In the genomic region with DNA sequence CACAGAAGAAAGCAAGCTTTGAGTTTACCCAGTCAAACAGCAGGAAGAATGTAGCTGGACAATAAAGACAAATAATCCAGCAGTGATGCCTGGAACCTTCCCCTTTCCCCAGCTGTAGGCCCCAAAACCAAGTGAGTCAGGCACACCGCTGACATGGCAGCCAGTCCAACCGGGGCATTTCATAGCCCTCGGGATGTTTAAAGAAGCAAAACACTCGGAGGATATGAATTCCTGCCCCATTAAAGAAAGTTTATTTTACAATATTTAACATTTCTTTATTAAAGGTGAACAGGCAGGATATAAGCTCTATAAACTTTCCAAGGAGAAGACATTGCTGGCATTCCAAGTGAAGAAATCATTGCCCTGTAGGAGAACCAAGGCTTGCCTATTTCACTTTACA, we compare ENCODE assay signal across 18 cellular contexts.
DNase-seq lines count a peak whose midpoint lies in the region; ATAC-seq, FAIRE-seq and TF ChIP-seq lines count a peak whose summit lies in the region.
"Had no signal": no experiment of that assay in that cellular context is flagged by ENCODE, and none has a peak within 500 bp of the region (broad histone marks: within the 10 kb centered on the region; RNA-seq: fewer than 3 reads in every experiment).

No MANE protein-coding gene starts in this region.

- no peak overlapping the region for H2BK12ac ChIP-seq in trophoblast cell (ENCODE audit: low read length)

- no peaks in the 10 kb centered on the region for H3K27me3 ChIP-seq in trophoblast cell (ENCODE audit: insufficient read depth, low read length)
- no peaks in the 10 kb centered on the region for H3K27me3 ChIP-seq in ascending aorta
- H3K27me3 ChIP-seq: heart right ventricle, right atrium auricular region, transverse colon had no signal

- H3K9me3 ChIP-seq in trophoblast cell (ENCODE audit: insufficient read depth, low read depth, low read length) = no peaks in the 10 kb centered on the region
- H3K9me3 ChIP-seq in ascending aorta = no peaks in the 10 kb centered on the region
- H3K9me3 ChIP-seq: heart right ventricle, right atrium auricular region, transverse colon had no signal

- FAIRE-seq in RCC 7860 (lab: Jason Lieb, UNC) = no peak
- FAIRE-seq: D721Med, GM12891 had no signal

- H3K36me3 ChIP-seq in trophoblast cell (ENCODE audit: control insufficient read depth in 1 of 2, insufficient read depth in 2 of 2, low read length in 2 of 2) (no peaks in the 10 kb centered on the region), ascending aorta (no peaks in the 10 kb centered on the region)
- H3K36me3 ChIP-seq: heart right ventricle, right atrium auricular region, transverse colon had no signal

- H3K14ac ChIP-seq in trophoblast cell (ENCODE audit: low read length) = peak overlapping the region; percentile 63

- TF ChIP-seq CTCF in epithelial cell of proximal tubule (conservative IDR thresholded peaks at IDR 0.05; ENCODE audit: low read depth, low read length) (no peak), ascending aorta (IDR thresholded peaks at IDR 0.05) (no peak), coronary artery (IDR thresholded peaks at IDR 0.05) (no peak)

- intact Hi-C loops in ascending aorta (cut with DNase I) = no loop called here

- no peak overlapping the region for H4K12ac ChIP-seq in trophoblast cell (ENCODE audit: low read depth, low read length)

- H2AK5ac ChIP-seq in trophoblast cell (ENCODE audit: low read length) = no peak overlapping the region

- no peak for ATAC-seq in left lobe of liver
- ATAC-seq: activated T-cell treated with anti-CD3 and anti-CD28 coated beads, Interleukin-2, amount 50 U/mL, for 72 hours; heart right ventricle; stimulated activated naive B cell treated with anti-CD40 and anti-IgM and Interleukin-4, amounts not matched to agents 10 μg/mL and 1 μg/mL and 100 μg/mL, for 72 hours had no signal

- peaks cover 24% of the 10 kb centered on the region for H3K79me1 ChIP-seq in trophoblast cell (ENCODE audit: low read length)

- WGBS in trophoblast cell (ENCODE audit: extremely low coverage, insufficient coverage, insufficient read length) = no CpG with 5 or more reads among the region's 4 CpGs

- peak overlapping the region; percentile 89 for H3K18ac ChIP-seq in trophoblast cell (ENCODE audit: low read length)

- H3K79me2 ChIP-seq in trophoblast cell (ENCODE audit: control insufficient read depth, insufficient read depth, low read length, poor library complexity) = peaks cover 5% of the 10 kb centered on the region

- no peak overlapping the region for H2AFZ ChIP-seq in trophoblast cell (ENCODE audit: insufficient read depth, low read length, poor library complexity)

- no peak overlapping the region for H3K4me2 ChIP-seq in trophoblast cell (ENCODE audit: low read length)

- H3K4me3 ChIP-seq in epithelial cell of proximal tubule (ENCODE audit: low read depth, low read length) (no peak overlapping the region), trophoblast cell (ENCODE audit: low read depth, low read length) (no peak overlapping the region), ascending aorta (no peak overlapping the region), coronary artery (no peak overlapping the region)
- H3K4me3 ChIP-seq: heart right ventricle, right atrium auricular region, transverse colon had no signal

- no peak overlapping the region for H3K23ac ChIP-seq in trophoblast cell (ENCODE audit: low read length)

- H3K4ac ChIP-seq in trophoblast cell (ENCODE audit: low read depth, low read length) = no peak overlapping the region

- no peak overlapping the region for H3K9ac ChIP-seq in trophoblast cell (ENCODE audit: low read length)

- H3K4me1 ChIP-seq in trophoblast cell (ENCODE audit: control insufficient read depth in 1 of 2, insufficient read depth in 2 of 2, low read length in 2 of 2) (peaks cover 15 to 28% of the 10 kb centered on the region in 2 experiments), ascending aorta (peaks cover 8 to 20% of the 10 kb centered on the region in 2 donors)
- H3K4me1 ChIP-seq: transverse colon had no signal

- DNase-seq in Daoy (ENCODE audit: low read depth) = peak; percentile 31
- peak; percentile 62 for DNase-seq in RCC 7860 (ENCODE audit: low spot score)
- peak; percentile 30 for DNase-seq in epithelial cell of proximal tubule (ENCODE audit: low read depth)
- DNase-seq in trophoblast cell = no peak
- no peak for DNase-seq in ascending aorta (ENCODE audit: low spot score in 2 of 2)
- DNase-seq in coronary artery (ENCODE audit: low spot score) = no peak
- no peak for DNase-seq in left lobe of liver (ENCODE audit: low spot score)
- DNase-seq: activated T-cell treated with anti-CD3 and anti-CD28 coated beads, Interleukin-2, amount 50 U/mL, for 72 hours; heart right ventricle; NCI-H1105 treated with DMSO at 0.1 percent for 48 hours; NCI-H510A treated with DMSO at 0.1 percent for 48 hours; SHP77 treated with DMSO at 0.1 percent for 48 hours; stimulated activated CD4-positive, alpha-beta T cell treated with anti-CD3 and anti-CD28 coated beads, Interleukin-15, amount 100 ng/mL, for 24 hours; stimulated activated naive B cell treated with anti-CD40 and anti-IgM and Interleukin-4, amounts not matched to agents 10 μg/mL and 1 μg/mL and 100 μg/mL, for 72 hours; transverse colon had no signal

- H4K91ac ChIP-seq in trophoblast cell (ENCODE audit: low read depth, low read length) = peak overlapping the region; percentile 99

- H4K8ac ChIP-seq in trophoblast cell (ENCODE audit: low read depth, low read length) = peak overlapping the region; percentile 81

- H3K27ac ChIP-seq in trophoblast cell (ENCODE audit: low read depth, low read length) = peak overlapping the region; percentile 94
- H3K27ac ChIP-seq in ascending aorta = no peak overlapping the region
- no peak overlapping the region for H3K27ac ChIP-seq in coronary artery
- H3K27ac ChIP-seq: heart right ventricle, right atrium auricular region, transverse colon had no signal

- H2BK120ac ChIP-seq in trophoblast cell (ENCODE audit: insufficient read depth, low read length, poor library complexity) = peak overlapping the region; percentile 98

- H2BK5ac ChIP-seq in trophoblast cell (ENCODE audit: low read depth, low read length, poor library complexity) = peak overlapping the region; percentile 92

Comparison
In these comparisons a context has a peak if more than half of its experiments do, and no peak if none do; other contexts are left out.
1. DNase-seq: peak in Daoy (single experiment), RCC 7860 (single experiment) and epithelial cell of proximal tubule (single experiment); none in trophoblast cell (0 of 2), ascending aorta (0 of 2), coronary artery (single experiment) and left lobe of liver (single experiment).